Comparison of ENCODE assay signal across 1 cellular context in the genomic region with DNA sequence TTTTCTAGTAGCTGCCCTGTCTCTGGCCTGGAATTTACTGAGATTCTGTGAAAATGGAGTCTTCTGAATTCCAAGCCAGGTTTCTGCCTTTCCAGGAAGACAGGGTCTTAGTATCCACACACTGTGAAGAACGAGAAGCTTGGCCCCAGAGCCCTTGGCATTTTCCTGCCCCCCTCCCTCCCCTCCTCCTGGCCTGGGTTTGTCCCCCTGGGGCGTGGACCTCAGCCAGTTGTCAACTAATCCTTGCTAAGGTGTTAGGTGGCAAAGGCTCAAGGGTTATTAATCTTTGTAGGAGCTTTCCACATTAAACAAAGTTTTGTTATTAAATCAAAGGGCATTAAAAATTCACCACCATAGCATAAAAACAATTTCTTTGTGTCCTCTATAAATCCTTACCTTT.
TF ChIP-seq lines count a peak whose summit lies in the region.

No MANE protein-coding gene starts in this region.

TF ChIP-seq in IMR-90, 13 proteins besides CTCF, POLR2A, EP300 and RAD21 (continued from another document):
- TF ChIP-seq BHLHE40 (IDR thresholded peaks at IDR 0.05; ENCODE audit: low read depth, low read length) = no peak
- no peak for TF ChIP-seq MAZ (IDR thresholded peaks at IDR 0.05; ENCODE audit: borderline replicate concordance, low read depth, low read length)
- no peak for TF ChIP-seq MAFK (IDR thresholded peaks at IDR 0.05; ENCODE audit: low read depth, low read length)
- no peak for TF ChIP-seq FOS (IDR thresholded peaks at IDR 0.05; ENCODE audit: low read depth, low read length)
- TF ChIP-seq, protein P1, sequence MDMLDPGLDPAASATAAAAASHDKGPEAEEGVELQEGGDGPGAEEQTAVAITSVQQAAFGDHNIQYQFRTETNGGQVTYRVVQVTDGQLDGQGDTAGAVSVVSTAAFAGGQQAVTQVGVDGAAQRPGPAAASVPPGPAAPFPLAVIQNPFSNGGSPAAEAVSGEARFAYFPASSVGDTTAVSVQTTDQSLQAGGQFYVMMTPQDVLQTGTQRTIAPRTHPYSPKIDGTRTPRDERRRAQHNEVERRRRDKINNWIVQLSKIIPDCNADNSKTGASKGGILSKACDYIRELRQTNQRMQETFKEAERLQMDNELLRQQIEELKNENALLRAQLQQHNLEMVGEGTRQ (IDR thresholded peaks at IDR 0.05; ENCODE audit: low read depth, low read length) = no peak
- TF ChIP-seq MXI1 (IDR thresholded peaks at IDR 0.05; ENCODE audit: borderline replicate concordance, low read depth, low read length) = no peak
- TF ChIP-seq, protein P2, sequence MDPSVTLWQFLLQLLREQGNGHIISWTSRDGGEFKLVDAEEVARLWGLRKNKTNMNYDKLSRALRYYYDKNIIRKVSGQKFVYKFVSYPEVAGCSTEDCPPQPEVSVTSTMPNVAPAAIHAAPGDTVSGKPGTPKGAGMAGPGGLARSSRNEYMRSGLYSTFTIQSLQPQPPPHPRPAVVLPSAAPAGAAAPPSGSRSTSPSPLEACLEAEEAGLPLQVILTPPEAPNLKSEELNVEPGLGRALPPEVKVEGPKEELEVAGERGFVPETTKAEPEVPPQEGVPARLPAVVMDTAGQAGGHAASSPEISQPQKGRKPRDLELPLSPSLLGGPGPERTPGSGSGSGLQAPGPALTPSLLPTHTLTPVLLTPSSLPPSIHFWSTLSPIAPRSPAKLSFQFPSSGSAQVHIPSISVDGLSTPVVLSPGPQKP (IDR thresholded peaks at IDR 0.05; ENCODE audit: borderline replicate concordance, low read depth, low read length) = no peak
- TF ChIP-seq NFE2L2 (IDR thresholded peaks at IDR 0.05; ENCODE audit: low read depth, low read length) = no peak
